Comparison of ENCODE assay signal across 33 cellular contexts in genomic region chr7:141468341-141468740, GRCh38.
"Had no signal": no experiment of that assay in that cellular context is flagged by ENCODE, and none has a peak within 500 bp of the region (broad histone marks: within the 10 kb centered on the region; RNA-seq: fewer than 3 reads in every experiment).

No MANE protein-coding gene starts in this region.

- H3K4me1 ChIP-seq: adrenal gland, ascending aorta, body of pancreas, breast epithelium had no signal

- H3K27me3 ChIP-seq: adrenal gland, ascending aorta, body of pancreas, brain microvascular endothelial cell, breast epithelium, cardiac muscle cell had no signal

- ATAC-seq: activated naive CD4-positive, alpha-beta T cell treated with anti-CD3 and anti-CD28 coated beads, Interleukin-2, amount 50 U/mL, for 72 hours; activated naive CD8-positive, alpha-beta T cell treated with anti-CD3 and anti-CD28 coated beads, Interleukin-2, amount 50 U/mL, for 24 hours; activated T-cell treated with anti-CD3 and anti-CD28 coated beads, Interleukin-2, amount 50 U/mL, for 4 hours; activated T-cell treated with anti-CD3 and anti-CD28 coated beads, Interleukin-2, amount 50 U/mL, for 72 hours; activated T-helper 17 cell treated with anti-CD3 and anti-CD28 coated beads, Interleukin-2, amount 50 U/mL, for 72 hours; body of pancreas had no signal

- FAIRE-seq: astrocyte, bronchial epithelial cell had no signal

- H3K9me3 ChIP-seq: adrenal gland, ascending aorta, body of pancreas, breast epithelium had no signal

- DNase-seq: activated effector memory CD4-positive, alpha-beta T cell treated with anti-CD3 and anti-CD28 coated beads, Interleukin-2, amount 50 U/mL, for 16 hours; activated effector memory CD4-positive, alpha-beta T cell treated with Interleukin-2 at 50 U/mL for 16 hours; activated gamma-delta T cell; activated gamma-delta T cell treated with Interleukin-2 at 50 U/mL for 16 hours; activated naive CD4-positive, alpha-beta T cell; activated naive CD4-positive, alpha-beta T cell treated with anti-CD3 and anti-CD28 coated beads for 36 hours; activated naive CD4-positive, alpha-beta T cell treated with anti-CD3 and anti-CD28 coated beads, Interleukin-2, amount 10 ng/mL, durations not matched to agents 7 days and 5 days; activated naive CD4-positive, alpha-beta T cell treated with anti-CD3 and anti-CD28 coated beads, Interleukin-2, amount 50 U/mL, for 16 hours; activated naive CD4-positive, alpha-beta T cell treated with Interleukin-2 at 50 U/mL for 16 hours; activated naive CD8-positive, alpha-beta T cell treated with anti-CD3 and anti-CD28 coated beads for 36 hours; activated naive CD8-positive, alpha-beta T cell treated with anti-CD3 and anti-CD28 coated beads, Interleukin-2, amount 10 ng/mL, durations not matched to agents 7 days and 5 days; activated naive CD8-positive, alpha-beta T cell treated with anti-CD3 and anti-CD28 coated beads, Interleukin-2, amount 50 U/mL, for 24 hours; activated T-cell treated with anti-CD3 and anti-CD28 coated beads, Interleukin-2, amount 50 U/mL, for 24 hours; activated T-cell treated with anti-CD3 and anti-CD28 coated beads, Interleukin-2, amount 50 U/mL, for 4 hours; activated T-cell treated with anti-CD3 and anti-CD28 coated beads, Interleukin-2, amount 50 U/mL, for 48 hours; activated T-cell treated with anti-CD3 and anti-CD28 coated beads, Interleukin-2, amount 50 U/mL, for 72 hours; adrenal gland; amniotic stem cell; amygdala; anterior cingulate cortex; aorta; body of pancreas; brain microvascular endothelial cell; caudate nucleus; central memory CD4-positive, alpha-beta T cell; cerebellar nuclear complex had no signal

- H3K27ac ChIP-seq: adrenal gland, ascending aorta, body of pancreas, brain microvascular endothelial cell, breast epithelium, cardiac muscle cell had no signal

- H3K36me3 ChIP-seq: adrenal gland, ascending aorta, brain microvascular endothelial cell, breast epithelium, cardiac muscle cell had no signal

- H3K4me3 ChIP-seq: adrenal gland, ascending aorta, body of pancreas, breast epithelium, cardiac muscle cell had no signal
